In the genomic region with DNA sequence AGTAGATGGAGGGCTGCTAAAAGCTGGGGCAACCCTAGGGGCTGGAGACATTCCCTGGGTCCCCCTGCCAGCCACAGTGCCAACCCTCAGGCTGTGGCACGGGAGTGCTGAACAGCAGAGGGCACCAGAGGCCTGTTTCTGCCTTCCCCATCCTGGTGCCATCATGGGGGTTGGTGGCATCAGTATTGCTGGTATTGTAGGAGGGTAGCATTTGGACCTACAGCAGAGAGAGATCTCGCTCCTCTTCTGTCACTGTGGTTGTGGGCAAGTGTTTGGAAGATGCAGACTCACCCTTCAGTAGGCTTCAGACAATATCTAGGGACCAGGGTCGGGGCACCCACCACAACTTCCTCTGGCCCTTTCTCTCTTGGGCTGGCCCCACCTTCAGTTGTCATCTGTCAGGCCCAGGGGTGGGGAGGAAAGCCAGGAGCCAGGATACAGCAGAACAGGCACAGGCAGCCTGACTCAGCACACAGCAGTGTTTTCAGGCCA, we compare ENCODE assay signal across 8 cellular contexts.
DNase-seq lines count a peak whose midpoint lies in the region; ATAC-seq, FAIRE-seq and TF ChIP-seq lines count a peak whose summit lies in the region.

No MANE protein-coding gene starts in this region.

- H3K4me1 ChIP-seq in H1 (replicated peaks in 1 of 4; ENCODE audit: control insufficient read depth in 3 of 4, insufficient read depth in 4 of 4, low read length in 3 of 4) = peaks cover 0 to 3% (median under 1%) of the 10 kb centered on the region in 4 experiments; a peak in 2 of 7 replicates
- H3K4me1 ChIP-seq in naive thymus-derived CD4-positive, alpha-beta T cell (ENCODE audit: control insufficient read depth in 2 of 2, insufficient read depth in 2 of 2, low read length in 2 of 2) = peaks cover 7 to 9% of the 10 kb centered on the region in 2 donors

- H3K36me3 Mint-ChIP-seq in naive thymus-derived CD4-positive, alpha-beta T cell = no peaks in the 10 kb centered on the region
- H3K36me3 Mint-ChIP-seq in stimulated activated naive B cell treated with anti-CD40 and anti-IgM and Interleukin-4, amounts not matched to agents 10 μg/mL and 1 μg/mL and 100 μg/mL, for 72 hours = no peaks in the 10 kb centered on the region

- TF ChIP-seq EP300 in H1 (IDR thresholded peaks at IDR 0.05; ENCODE audit: borderline replicate concordance in 1 of 2, low read depth in 2 of 2, low read length in 2 of 2) = no peak

- H4K8ac ChIP-seq in H1 (ENCODE audit: extremely low read depth, insufficient read depth, low read length) = no peak overlapping the region

- no peaks in the 10 kb centered on the region for H3K23me2 ChIP-seq in H1 (ENCODE audit: low read depth, low read length)

- peak; percentile 87 to 93 for TF ChIP-seq RAD21 in H1 (IDR thresholded peaks at IDR 0.05 in 1 of 2, conservative IDR thresholded peaks at IDR 0.05 in 1 of 2; ENCODE audit: low read depth in 2 of 2, low read length in 2 of 2)

- POLR2A ChIA-PET in H1 (lab: Charles Lee; ENCODE audit: partially characterized antibody) = interaction anchor here (0.8 to 1.2 kb wide), 3 partner anchors 123 to 521 kb away, joined by 3 read pairs; partner anchors contain the start of genes RPLP1 and TLE3
- POLR2A ChIA-PET in naive thymus-derived CD4-positive, alpha-beta T cell (lab: Charles Lee) = no interaction called here

- H3K27ac ChIP-seq in 22Rv1 (peak overlapping the region; percentile 72), H1 (ENCODE audit: low read depth, low read length) (0 out of 2 replicates have a peak overlapping the region, but pooled peaks have one; percentile 22)
- no peak overlapping the region for H3K27ac ChIP-seq in naive thymus-derived CD4-positive, alpha-beta T cell (ENCODE audit: low read depth, low read length)

- no peak overlapping the region for H4K5ac ChIP-seq in H1 (ENCODE audit: insufficient read length, low read depth, low read length)

- intact Hi-C loops in naive thymus-derived CD4-positive, alpha-beta T cell (cut with micrococcal nuclease) = loop anchor here (1.0 to 5.0 kb wide), 12 partner anchors 99 to 1009 kb away; no protein-coding TSS in a partner anchor

- H3K23ac ChIP-seq in H1 (ENCODE audit: insufficient read length) = no peak overlapping the region

- peak overlapping the region in 3 of 9 donors; percentile 23 to 38 (median 24) for H3K27ac Mint-ChIP-seq in naive thymus-derived CD4-positive, alpha-beta T cell
- no peak overlapping the region for H3K27ac Mint-ChIP-seq in stimulated activated naive B cell treated with anti-CD40 and anti-IgM and Interleukin-4, amounts not matched to agents 10 μg/mL and 1 μg/mL and 100 μg/mL, for 72 hours

- FAIRE-seq in H1 (lab: Jason Lieb, UNC) = no peak

- no peak overlapping the region for H3K4me3 Mint-ChIP-seq in naive thymus-derived CD4-positive, alpha-beta T cell
- no peak overlapping the region for H3K4me3 Mint-ChIP-seq in stimulated activated naive B cell treated with anti-CD40 and anti-IgM and Interleukin-4, amounts not matched to agents 10 μg/mL and 1 μg/mL and 100 μg/mL, for 72 hours

- 72% methylated on average over 3 of the region's 3 CpGs; no CpG with 5 or more reads in 1 of the 2 experiments for WGBS in H1 (ENCODE audit: extremely low coverage in 1 of 2, insufficient coverage in 1 of 2, insufficient read length in 1 of 2, insufficient replicate concordance in 2 of 2, low coverage in 1 of 2, low lambda C conversion rate in 2 of 2, missing lambda C conversion rate in 1 of 2), 2 experiments

- H3K79me2 ChIP-seq in H1 (ENCODE audit: control insufficient read depth in 1 of 2, insufficient read depth in 2 of 2, low read length in 2 of 2) = no peaks in the 10 kb centered on the region

- no peak overlapping the region for H3K9ac ChIP-seq in H1 (replicated peaks in 1 of 4; ENCODE audit: extremely low read depth in 1 of 4, low read depth in 3 of 4, low read length in 3 of 4)

- no peak overlapping the region for H3K56ac ChIP-seq in H1 (replicated peaks; ENCODE audit: insufficient read length, low read depth, low read length)

- no peak overlapping the region for H2AFZ ChIP-seq in H1 (ENCODE audit: low read length)

- H3K79me1 ChIP-seq in H1 (ENCODE audit: low read depth, low read length) = no peaks in the 10 kb centered on the region

- CTCF ChIA-PET in H1 (lab: Charles Lee; ENCODE audit: partially characterized antibody) = interaction anchor here (0.7 to 6.1 kb wide), 27 partner anchors 10 to 912 kb away, joined by 3 to 34 read pairs (median 4); no protein-coding TSS in a partner anchor
- CTCF ChIA-PET in naive thymus-derived CD4-positive, alpha-beta T cell (lab: Charles Lee) = interaction anchor here (0.6 to 2.9 kb wide), 11 partner anchors 14 to 899 kb away, joined by 3 to 26 read pairs (median 3); no protein-coding TSS in a partner anchor

- no peak for TF ChIP-seq POLR2A in H1 (IDR thresholded peaks at IDR 0.05; ENCODE audit: control extremely low read depth in 1 of 2, low read depth in 2 of 2, low read length in 2 of 2)

- no peaks in the 10 kb centered on the region for H3K9me3 Mint-ChIP-seq in naive thymus-derived CD4-positive, alpha-beta T cell
- no peaks in the 10 kb centered on the region for H3K9me3 Mint-ChIP-seq in stimulated activated naive B cell treated with anti-CD40 and anti-IgM and Interleukin-4, amounts not matched to agents 10 μg/mL and 1 μg/mL and 100 μg/mL, for 72 hours

- no peak overlapping the region for H3K4me3 ChIP-seq in H1 (ENCODE audit: extremely low read depth in 1 of 4, insufficient read depth in 2 of 4, low read depth in 3 of 4, low read length in 4 of 4)
- no peak overlapping the region for H3K4me3 ChIP-seq in naive thymus-derived CD4-positive, alpha-beta T cell (ENCODE audit: low read length)

- H2BK20ac ChIP-seq in H1 (ENCODE audit: low read length) = no peak overlapping the region

- no peak overlapping the region for H2AK5ac ChIP-seq in H1 (ENCODE audit: low read depth, low read length)

- H3K36me3 ChIP-seq in H1 (ENCODE audit: control insufficient read depth in 2 of 4, insufficient read depth in 4 of 4, low read length in 3 of 4) = no peaks in the 10 kb centered on the region
- H3K36me3 ChIP-seq in naive thymus-derived CD4-positive, alpha-beta T cell (ENCODE audit: control insufficient read depth in 2 of 3, insufficient read depth in 3 of 3, low read length in 3 of 3) = no peaks in the 10 kb centered on the region

- H3K18ac ChIP-seq in H1 (ENCODE audit: extremely low read depth, low read length) = no peak overlapping the region

- no peaks in the 10 kb centered on the region for H3K27me3 ChIP-seq in H1 (replicated peaks in 1 of 4; ENCODE audit: control insufficient read depth in 3 of 4, extremely low read depth in 1 of 4, insufficient read depth in 3 of 4, low read length in 3 of 4)
- H3K27me3 ChIP-seq in naive thymus-derived CD4-positive, alpha-beta T cell (ENCODE audit: control insufficient read depth in 2 of 2, insufficient read depth in 2 of 2, low read length in 2 of 2) = no peaks in the 10 kb centered on the region

- no peak overlapping the region for H2BK12ac ChIP-seq in H1 (ENCODE audit: low read depth, low read length)

- DNase-seq in NCI-H748 treated with DMSO at 0.1 percent for 48 hours (lab: John Stamatoyannopoulos, UW) = peak; percentile 29
- DNase-seq in activated CD8-positive, alpha-beta memory T cell treated with anti-CD3 and anti-CD28 coated beads for 1 hour (ENCODE audit: extremely low read depth in 1 of 2, low read depth in 1 of 2) = peak; percentile 26 to 58
- peak in 1 of 2 experiments; percentile 72 for DNase-seq in H1 (ENCODE audit: low read depth in 1 of 2, low spot score in 2 of 2)
- peak; percentile 38 to 69 (median 58) for DNase-seq in naive thymus-derived CD4-positive, alpha-beta T cell
- peak; percentile 54 for DNase-seq in stimulated activated naive B cell treated with anti-CD40 and anti-IgM and Interleukin-4, amounts not matched to agents 10 μg/mL and 1 μg/mL and 100 μg/mL, for 72 hours

- TF ChIP-seq CTCF in 22Rv1 (IDR thresholded peaks at IDR 0.05) = peak; percentile 94
- peak; percentile 81 for TF ChIP-seq CTCF in GM12874 (IDR thresholded peaks at IDR 0.05; ENCODE audit: insufficient read depth, low read depth, low read length)
- peak; percentile 82 to 92 (median 88) for TF ChIP-seq CTCF in H1 (IDR thresholded peaks at IDR 0.05; ENCODE audit: control extremely low read depth in 1 of 3, insufficient read depth in 1 of 3, low read depth in 1 of 3, low read length in 3 of 3)

- H3K14ac ChIP-seq in H1 (ENCODE audit: insufficient read length) = no peak overlapping the region

- H3K27me3 Mint-ChIP-seq in naive thymus-derived CD4-positive, alpha-beta T cell = peaks cover 0 to 11% (median 0%) of the 10 kb centered on the region in 5 donors
- H3K27me3 Mint-ChIP-seq in stimulated activated naive B cell treated with anti-CD40 and anti-IgM and Interleukin-4, amounts not matched to agents 10 μg/mL and 1 μg/mL and 100 μg/mL, for 72 hours = peaks cover 45 to 64% of the 10 kb centered on the region in 2 donors

- 0 out of 2 replicates have a peak overlapping the region, but pooled peaks have one; percentile 41 for H2BK5ac ChIP-seq in H1 (ENCODE audit: low read depth, low read length)

- no peaks in the 10 kb centered on the region for H3K9me3 ChIP-seq in H1 (ENCODE audit: insufficient read depth in 2 of 2, low read depth in 1 of 2, low read length in 1 of 2)
- H3K9me3 ChIP-seq in naive thymus-derived CD4-positive, alpha-beta T cell (ENCODE audit: control insufficient read depth in 2 of 3, low read length in 3 of 3) = no peaks in the 10 kb centered on the region

- H2BK15ac ChIP-seq in H1 (ENCODE audit: low read length) = no peak overlapping the region

- peaks cover 14 to 44% (median 30%) of the 10 kb centered on the region in 7 donors for H3K4me1 Mint-ChIP-seq in naive thymus-derived CD4-positive, alpha-beta T cell
- peaks cover 14 to 21% of the 10 kb centered on the region in 2 donors for H3K4me1 Mint-ChIP-seq in stimulated activated naive B cell treated with anti-CD40 and anti-IgM and Interleukin-4, amounts not matched to agents 10 μg/mL and 1 μg/mL and 100 μg/mL, for 72 hours

- no peak overlapping the region for H3K4ac ChIP-seq in H1 (replicated peaks; ENCODE audit: insufficient read length, low read depth, low read length)

- no peaks in the 10 kb centered on the region for H4K20me1 ChIP-seq in H1 (replicated peaks in 1 of 2; ENCODE audit: control insufficient read depth in 1 of 2, insufficient read depth in 2 of 2, low read length in 2 of 2)

- peak; percentile 87 for ATAC-seq in naive thymus-derived CD4-positive, alpha-beta T cell
- peak; percentile 82 to 87 for ATAC-seq in stimulated activated naive B cell treated with anti-CD40 and anti-IgM and Interleukin-4, amounts not matched to agents 10 μg/mL and 1 μg/mL and 100 μg/mL, for 72 hours (replicated peaks)
- no peak for ATAC-seq in HG03139 (IDR thresholded peaks at IDR 0.05; ENCODE audit: unreplicated experiment)

- no peak overlapping the region for H2BK120ac ChIP-seq in H1 (replicated peaks; ENCODE audit: low read depth, low read length)

- no peak overlapping the region for H3K4me2 ChIP-seq in H1 (ENCODE audit: insufficient read depth in 1 of 2, low read depth in 2 of 2, low read length in 2 of 2)

- no peak overlapping the region for H4K91ac ChIP-seq in H1 (replicated peaks; ENCODE audit: insufficient read length, low read length)

TF ChIP-seq in H1, 55 proteins besides CTCF, POLR2A, EP300 and RAD21:
- no peak for TF ChIP-seq GTF2F1 (IDR thresholded peaks at IDR 0.05; ENCODE audit: borderline replicate concordance, low read depth, low read length)
- peak; percentile 78 for TF ChIP-seq YY1 (IDR thresholded peaks at IDR 0.05; ENCODE audit: low read depth, low read length)
- TF ChIP-seq CBX5 (IDR thresholded peaks at IDR 0.05; ENCODE audit: low read depth, low read length) = no peak
